8 cellular contexts compared by ENCODE assay signal in genomic region chr19:38335949-38336637, GRCh38. TPM values are rescaled to one million over a fixed set of nuclear protein-coding genes. Genes with fewer than 3 reads are reported as not detected.
DNase-seq lines count a peak whose midpoint lies in the region; ATAC-seq and TF ChIP-seq lines count a peak whose summit lies in the region.

No MANE protein-coding gene starts in this region.

- peaks cover 6 to 8% of the 10 kb centered on the region in 2 donors for H3K4me1 ChIP-seq in mucosa of rectum (ENCODE audit: control insufficient read depth in 2 of 2, insufficient read depth in 2 of 2, low read length in 2 of 2)

- H3K4me3 ChIP-seq in epithelial cell of proximal tubule (ENCODE audit: low read depth, low read length) = peak overlapping the region; percentile 79
- H3K4me3 ChIP-seq in mucosa of rectum (ENCODE audit: low read length in 2 of 2) = peak overlapping the region; percentile 87 to 93

- no peaks in the 10 kb centered on the region for H3K27me3 ChIP-seq in mucosa of rectum (ENCODE audit: control insufficient read depth in 2 of 2, insufficient read depth in 2 of 2, low read length in 2 of 2)

- ATAC-seq in GM21576 (IDR thresholded peaks at IDR 0.05; ENCODE audit: unreplicated experiment) = peak; percentile 64

- no peak for TF ChIP-seq EP300 in Ishikawa (IDR thresholded peaks at IDR 0.05; ENCODE audit: borderline replicate concordance)

- no peaks in the 10 kb centered on the region for H3K9me3 ChIP-seq in mucosa of rectum (ENCODE audit: control insufficient read depth in 2 of 2, low read length in 2 of 2)

- no peak for TF ChIP-seq RAD21 in Ishikawa (IDR thresholded peaks at IDR 0.05; ENCODE audit: low read depth)

- H3K36me3 ChIP-seq in mucosa of rectum (ENCODE audit: control insufficient read depth in 2 of 2, insufficient read depth in 2 of 2, low read length in 2 of 2) = peaks cover 0 to 4% of the 10 kb centered on the region in 2 donors

- no peak for TF ChIP-seq CTCF in epithelial cell of proximal tubule (conservative IDR thresholded peaks at IDR 0.05; ENCODE audit: low read depth, low read length)

- peak overlapping the region; percentile 77 to 94 for H3K9ac ChIP-seq in mucosa of rectum (ENCODE audit: low read depth in 1 of 2, low read length in 2 of 2)

- DNase-seq in DMS153 (lab: John Stamatoyannopoulos, UW) (peak; percentile 96), OCI-M1 (lab: John Stamatoyannopoulos, UW) (peak; percentile 98), activated T-cell treated with anti-CD3 and anti-CD28 coated beads for 48 hours (ENCODE audit: low read depth) (peak; percentile 93), epithelial cell of proximal tubule (ENCODE audit: low read depth) (no peak)
- peak; percentile 89 for DNase-seq in stimulated activated CD8-positive, alpha-beta memory T cell treated with anti-CD3 and anti-CD28 coated beads, Interleukin-4, amount 100 ng/mL, for 24 hours (ENCODE audit: low read depth)

- H3K27ac ChIP-seq in mucosa of rectum (ENCODE audit: low read depth in 2 of 2, low read length in 2 of 2) = peak overlapping the region; percentile 98 to 99

TF ChIP-seq in Ishikawa, 13 proteins besides CTCF, POLR2A, EP300 and RAD21:
- TF ChIP-seq MAX (IDR thresholded peaks at IDR 0.05) (0 out of 2 replicates have a peak, but pooled peaks have one; percentile 2), CEBPB (IDR thresholded peaks at IDR 0.05) (no peak), CREB1 (IDR thresholded peaks at IDR 0.05; ENCODE audit: low read depth) (0 out of 2 replicates have a peak, but pooled peaks have one; percentile 21), TEAD4 (IDR thresholded peaks at IDR 0.05) (no peak), ZBTB7A (IDR thresholded peaks at IDR 0.05; ENCODE audit: low read depth) (peak; percentile 53; the same call in 1 of the 2 replicates), YY1 (IDR thresholded peaks at IDR 0.05; ENCODE audit: low read depth) (peak; percentile 82), REST (IDR thresholded peaks at IDR 0.05; ENCODE audit: low read depth) (no peak)

RNA-seq across cellular contexts. Expression of gene CATSPERG, which starts 0.5 kb away (rescaled TPM):
- 0.51 and 1.2 TPM in 2 replicates for total RNA-seq in epithelial cell of proximal tubule

RNA-seq across cellular contexts. Expression of gene KCNK6, which starts 16.4 kb away (rescaled TPM):
- total RNA-seq in epithelial cell of proximal tubule = 3.8 and 3.9 TPM in 2 replicates

RNA-seq across cellular contexts. Expression of gene YIF1B, which starts 20.3 kb away (rescaled TPM):
- 72.2 and 90.6 TPM in 2 replicates for total RNA-seq in epithelial cell of proximal tubule

RNA-seq across cellular contexts. Expression of gene C19orf33, which starts 32.0 kb away (rescaled TPM):
- 267 and 305 TPM in 2 replicates for total RNA-seq in epithelial cell of proximal tubule

RNA-seq across cellular contexts. Expression of gene PSMD8, which starts 38.3 kb away (rescaled TPM):
- 227 and 369 TPM in 2 replicates for total RNA-seq in epithelial cell of proximal tubule
